In genomic region chr6:27838513-27839302, GRCh38 we compare ENCODE assay signal across 1 cellular context.
TF ChIP-seq lines count a peak whose summit lies in the region.
"Not testable (repeated sequence)": the region's sequence is repeated elsewhere in the genome, so short reads cannot be mapped to it uniquely, and the experiment has no call there.

No MANE protein-coding gene starts in this region.

TF ChIP-seq in HepG2, 621 proteins besides CTCF, POLR2A, EP300 and RAD21 (continued from another document and continues in another):
- TF ChIP-seq THAP9 (CRISPR knock-in tag; IDR thresholded peaks at IDR 0.05; ENCODE audit: borderline replicate concordance) (peak; percentile 68; the same call in 1 of the 2 replicates), ZNF18 (CRISPR knock-in tag; IDR thresholded peaks at IDR 0.05; ENCODE audit: insufficient replicate concordance) (peak; percentile 42), SNAPC2 (CRISPR knock-in tag; IDR thresholded peaks at IDR 0.05) (0 out of 2 replicates have a peak, but pooled peaks have one; percentile 52), HMGXB4 (CRISPR knock-in tag; IDR thresholded peaks at IDR 0.05; ENCODE audit: borderline replicate concordance in 1 of 2, low read depth in 1 of 2) (peak in 1 of 2 experiments; percentile 64; a peak in 1 of 4 replicates), ZNF776 (CRISPR knock-in tag; IDR thresholded peaks at IDR 0.05) (peak; percentile 71), ATF5 (CRISPR knock-in tag; IDR thresholded peaks at IDR 0.05; ENCODE audit: low read depth) (0 out of 2 replicates have a peak, but pooled peaks have one; percentile 31), ZNF337 (CRISPR knock-in tag; IDR thresholded peaks at IDR 0.05; ENCODE audit: borderline replicate concordance, low read depth) (peak; percentile 70; the same call in 1 of the 2 replicates), ZBTB40 (CRISPR knock-in tag; IDR thresholded peaks at IDR 0.05) (peak; percentile 45; the same call in 1 of the 2 replicates), CBX1 (IDR thresholded peaks at IDR 0.05; ENCODE audit: low read depth) (peak; percentile 12), TEAD3 (CRISPR knock-in tag; optimal IDR thresholded peaks at IDR 0.05; ENCODE audit: borderline replicate concordance) (peak; percentile 40), ZNF589 (CRISPR knock-in tag; conservative IDR thresholded peaks at IDR 0.05) (0 out of 2 replicates have a peak, but pooled peaks have one; percentile 32), ZXDC (CRISPR knock-in tag; IDR thresholded peaks at IDR 0.05) (peak; percentile 22; the same call in 1 of the 2 replicates), TEF (CRISPR knock-in tag; IDR thresholded peaks at IDR 0.05) (0 out of 2 replicates have a peak, but pooled peaks have one; percentile 10), GATA4 (IDR thresholded peaks at IDR 0.05; ENCODE audit: borderline replicate concordance, low read depth) (peak; percentile 85), REST (IDR thresholded peaks at IDR 0.05; ENCODE audit: borderline replicate concordance in 1 of 2, low read depth in 1 of 2, low read length in 2 of 2) (peak in 1 of 2 experiments; percentile 65; a peak in 2 of 4 replicates), MYC (CRISPR knock-in tag; IDR thresholded peaks at IDR 0.05; ENCODE audit: borderline replicate concordance) (peak; percentile 85), SAFB2 (CRISPR knock-in tag; IDR thresholded peaks at IDR 0.05; ENCODE audit: borderline replicate concordance, low read depth) (0 out of 2 replicates have a peak, but pooled peaks have one; percentile 33), MNT (IDR thresholded peaks at IDR 0.05) (0 out of 2 replicates have a peak, but pooled peaks have one; percentile 1), NRL (CRISPR knock-in tag; IDR thresholded peaks at IDR 0.05; ENCODE audit: borderline replicate concordance) (peak; percentile 95), SMYD3 (CRISPR knock-in tag; IDR thresholded peaks at IDR 0.05) (peak; percentile 15; the same call in 1 of the 2 replicates)
- not testable (repeated sequence) for TF ChIP-seq ZBTB40 (IDR thresholded peaks at IDR 0.05)
